Comparison of ENCODE assay signal across 7 cellular contexts in genomic region chr20:33444797-33445560, GRCh38. TPM values are rescaled to one million over a fixed set of nuclear protein-coding genes. Genes with fewer than 3 reads are reported as not detected.
DNase-seq lines count a peak whose midpoint lies in the region; ATAC-seq and TF ChIP-seq lines count a peak whose summit lies in the region.

No MANE protein-coding gene starts in this region.

- H3K27me3 Mint-ChIP-seq in GM23338 (ENCODE audit: insufficient read depth, low read depth, poor library complexity), result peaks cover 29% of the 10 kb centered on the region
- peaks cover 0 to 3% of the 10 kb centered on the region in 2 donors for H3K27me3 Mint-ChIP-seq in natural killer cell treated with Interleukin-12 subunit alpha and Interleukin-12 subunit beta and Interleukin-15 and Interleukin-18, amount 100 ng/mL, for 72 hours

- peaks cover 8% of the 10 kb centered on the region for H3K4me1 Mint-ChIP-seq in GM23338
- peaks cover 11 to 21% of the 10 kb centered on the region in 2 donors for H3K4me1 Mint-ChIP-seq in natural killer cell treated with Interleukin-12 subunit alpha and Interleukin-12 subunit beta and Interleukin-15 and Interleukin-18, amount 100 ng/mL, for 72 hours (ENCODE audit: low read depth in 2 of 2)

- H3K4me2 ChIP-seq in GM23338, result peak overlapping the region; percentile 90

- ATAC-seq in GM23338 (peak; percentile 4; the same call in 2 of the 3 replicates), GM21423 (IDR thresholded peaks at IDR 0.05; ENCODE audit: unreplicated experiment) (no peak)
- no peak for ATAC-seq in natural killer cell treated with Interleukin-12 subunit alpha and Interleukin-12 subunit beta and Interleukin-15 and Interleukin-18, amount 100 ng/mL, for 72 hours

- no peaks in the 10 kb centered on the region for H3K36me3 ChIP-seq in GM23338 (ENCODE audit: insufficient read depth)

- H3K4me3 Mint-ChIP-seq in GM23338, result peak overlapping the region; percentile 83
- peak overlapping the region; percentile 93 for H3K4me3 Mint-ChIP-seq in natural killer cell treated with Interleukin-12 subunit alpha and Interleukin-12 subunit beta and Interleukin-15 and Interleukin-18, amount 100 ng/mL, for 72 hours

- TF ChIP-seq CTCF in GM23338 (conservative IDR thresholded peaks at IDR 0.05; ENCODE audit: low read depth in 2 of 2) (peak; percentile 32 to 57), RWPE1 (conservative IDR thresholded peaks at IDR 0.05; ENCODE audit: low read depth) (peak; percentile 51), choroid plexus epithelial cell (conservative IDR thresholded peaks at IDR 0.05; ENCODE audit: low read depth, low read length) (peak; percentile 28)

- no peaks in the 10 kb centered on the region for H3F3A ChIP-seq in GM23338 (replicated peaks; ENCODE audit: low read depth)

- peaks cover 4% of the 10 kb centered on the region for H3K9me3 Mint-ChIP-seq in GM23338
- no peaks in the 10 kb centered on the region for H3K9me3 Mint-ChIP-seq in natural killer cell treated with Interleukin-12 subunit alpha and Interleukin-12 subunit beta and Interleukin-15 and Interleukin-18, amount 100 ng/mL, for 72 hours

- no peaks in the 10 kb centered on the region for H3K9me2 ChIP-seq in GM23338 (ENCODE audit: insufficient read depth)

- POLR2A ChIA-PET in RWPE1 (lab: Yijun Ruan, JAX; ENCODE audit: low non-redundant PET), result interaction anchor here (1.6 kb wide), 1 partner anchor 43 kb away, joined by 7 read pairs; the partner anchor contains the start of gene CDK5RAP1

- no peak overlapping the region for H3K27ac Mint-ChIP-seq in GM23338
- peak overlapping the region in 1 of 2 donors; percentile 64 for H3K27ac Mint-ChIP-seq in natural killer cell treated with Interleukin-12 subunit alpha and Interleukin-12 subunit beta and Interleukin-15 and Interleukin-18, amount 100 ng/mL, for 72 hours

- H4K20me1 ChIP-seq in GM23338 (replicated peaks; ENCODE audit: insufficient read depth), result no peaks in the 10 kb centered on the region

- CTCF ChIA-PET in RWPE1 (lab: Yijun Ruan, JAX), result interaction anchor here (0.5 to 3.7 kb wide), 7 partner anchors 8 to 685 kb away, joined by 3 to 16 read pairs (median 3); partner anchors contain the start of gene ACTL10

- H3K27ac ChIP-seq in GM23338 (ENCODE audit: low read depth), result no peak overlapping the region
- peak overlapping the region; percentile 54 for H3K27ac ChIP-seq in RWPE1

- H3K79me2 ChIP-seq in GM23338 (replicated peaks; ENCODE audit: insufficient read depth), result no peaks in the 10 kb centered on the region

- H3K4me1 ChIP-seq in GM23338 (ENCODE audit: insufficient read depth), result peaks cover 8% of the 10 kb centered on the region

- H3K36me3 Mint-ChIP-seq in GM23338 (ENCODE audit: low read depth), result peaks cover 4% of the 10 kb centered on the region; the same call in 1 of the 3 replicates
- H3K36me3 Mint-ChIP-seq in natural killer cell treated with Interleukin-12 subunit alpha and Interleukin-12 subunit beta and Interleukin-15 and Interleukin-18, amount 100 ng/mL, for 72 hours, result no peaks in the 10 kb centered on the region

- DNase-seq in GM23338 (ENCODE audit: low spot score), result peak; percentile 46
- DNase-seq in RWPE1 (ENCODE audit: low spot score), result no peak
- peak; percentile 29 for DNase-seq in choroid plexus epithelial cell (ENCODE audit: low read depth)
- no peak for DNase-seq in natural killer cell treated with Interleukin-12 subunit alpha and Interleukin-12 subunit beta and Interleukin-15 and Interleukin-18, amount 100 ng/mL, for 72 hours (ENCODE audit: low spot score)
- DNase-seq in cerebellar nuclear complex (lab: John Stamatoyannopoulos, UW), result no peak
- DNase-seq in retina, result no peak

- H3K4me3 ChIP-seq in GM23338, result peak overlapping the region; percentile 77
- H3K4me3 ChIP-seq in choroid plexus epithelial cell (ENCODE audit: low read depth, low read length), result no peak overlapping the region

- peak overlapping the region; percentile 81; the same call in 1 of the 2 replicates for H2AFZ ChIP-seq in GM23338

- H3K27me3 ChIP-seq in GM23338 (ENCODE audit: insufficient read depth), result peaks cover 16% of the 10 kb centered on the region

TF ChIP-seq in GM23338, 12 proteins besides CTCF, POLR2A, EP300 and RAD21 (continues in another document):
- TF ChIP-seq REST (IDR thresholded peaks at IDR 0.05; ENCODE audit: unreplicated experiment), result no peak
- no peak for TF ChIP-seq EZH2phosphoT487 (IDR thresholded peaks at IDR 0.05; ENCODE audit: unreplicated experiment)
- TF ChIP-seq EZH2 (IDR thresholded peaks at IDR 0.05; ENCODE audit: low read depth, unreplicated experiment), result no peak
- TF ChIP-seq CREB1 (CRISPR knock-in tag; IDR thresholded peaks at IDR 0.05; ENCODE audit: low read depth), result no peak

RNA-seq across cellular contexts. Expression of gene SNTA1, which starts 1.4 kb away (rescaled TPM):
- total RNA-seq in GM23338 (2014; rRNA removed; shearing (Covaris generic)), result 5.0 and 9.3 TPM in 2 replicates
- polyA plus RNA-seq in GM23338 (2016; fragmentation: Nextera tagmentation; extraction: Ambion mirVana), result 3.8 and 4.5 TPM in 2 replicates
- 1 to 10 TPM; 1.1 to 1.5 TPM for total RNA-seq in natural killer cell treated with Interleukin-12 subunit alpha and Interleukin-12 subunit beta and Interleukin-15 and Interleukin-18, amount 100 ng/mL, for 72 hours

RNA-seq across cellular contexts. Expression of gene CDK5RAP1, which starts 43.7 kb away (rescaled TPM):
- 33.8 and 43.1 TPM in 2 replicates for total RNA-seq in GM23338 (2014; rRNA removed; shearing (Covaris generic))
- polyA plus RNA-seq in GM23338 (2016; fragmentation: Nextera tagmentation; extraction: Ambion mirVana), result 37.7 and 38.1 TPM in 2 replicates
- total RNA-seq in natural killer cell treated with Interleukin-12 subunit alpha and Interleukin-12 subunit beta and Interleukin-15 and Interleukin-18, amount 100 ng/mL, for 72 hours, result 10 to 100 TPM; 37.1 to 59.6 TPM

RNA-seq across cellular contexts. Expression of gene CBFA2T2, which starts 44.9 kb away (rescaled TPM):
- total RNA-seq in GM23338 (2014; rRNA removed; shearing (Covaris generic)), result 14.7 and 15.8 TPM in 2 replicates
- polyA plus RNA-seq in GM23338 (2016; fragmentation: Nextera tagmentation; extraction: Ambion mirVana), result 12.3 and 12.7 TPM in 2 replicates
- total RNA-seq in natural killer cell treated with Interleukin-12 subunit alpha and Interleukin-12 subunit beta and Interleukin-15 and Interleukin-18, amount 100 ng/mL, for 72 hours, result 10 to 100 TPM; 11.6 to 12.2 TPM

Comparison
In these comparisons a context has a peak if more than half of its experiments do, and no peak if none do; other contexts are left out.
1. DNase-seq: peak in GM23338 (single experiment) and choroid plexus epithelial cell (single experiment); none in RWPE1 (single experiment), natural killer cell treated with Interleukin-12 subunit alpha and Interleukin-12 subunit beta and Interleukin-15 and Interleukin-18, amount 100 ng/mL, for 72 hours (single experiment), cerebellar nuclear complex (0 of 2) and retina (single experiment).
2. Peak in every context shown above with its lines, with median percentiles within 50 percentile points of each other: CTCF ChIP-seq.